Comparison of ENCODE assay signal across 8 cellular contexts in genomic region chr15:33195283-33195682, GRCh38. TPM values are rescaled to one million over a fixed set of nuclear protein-coding genes. Genes with fewer than 3 reads are reported as not detected.
DNase-seq lines count a peak whose midpoint lies in the region; ATAC-seq, FAIRE-seq and TF ChIP-seq lines count a peak whose summit lies in the region.

No MANE protein-coding gene starts in this region.

- H3K18ac ChIP-seq in neuronal stem cell (ENCODE audit: low read length) = no peak overlapping the region

- H3K9me3 Mint-ChIP-seq in CD14-positive monocyte = no peaks in the 10 kb centered on the region
- no peaks in the 10 kb centered on the region for H3K9me3 Mint-ChIP-seq in activated CD8-positive, alpha-beta memory T cell treated with anti-CD3 and anti-CD28 coated beads, Interleukin-2, amount 10 ng/mL, durations not matched to agents 7 days and 5 days (ENCODE audit: low read depth)

- no peaks in the 10 kb centered on the region for H3K9me2 ChIP-seq in OCI-LY7 (ENCODE audit: insufficient read depth, low read length)

- no peak overlapping the region for H2BK12ac ChIP-seq in neuronal stem cell (ENCODE audit: low read length)

- peak overlapping the region; percentile 89 for H2AFZ ChIP-seq in OCI-LY7 (ENCODE audit: low read length)
- peak overlapping the region; percentile 98 for H2AFZ ChIP-seq in neuronal stem cell (ENCODE audit: low read length)

- peak overlapping the region; percentile 72 for H2BK15ac ChIP-seq in neuronal stem cell (ENCODE audit: low read length)

- H3K79me1 ChIP-seq in neuronal stem cell (ENCODE audit: low read depth, low read length) = no peaks in the 10 kb centered on the region

- H3K27me3 Mint-ChIP-seq in CD14-positive monocyte (ENCODE audit: low read depth in 3 of 3) = peaks cover 6 to 21% (median 20%) of the 10 kb centered on the region in 3 donors
- H3K27me3 Mint-ChIP-seq in activated CD8-positive, alpha-beta memory T cell treated with anti-CD3 and anti-CD28 coated beads, Interleukin-2, amount 10 ng/mL, durations not matched to agents 7 days and 5 days = peaks cover 60% of the 10 kb centered on the region

- H4K8ac ChIP-seq in neuronal stem cell (ENCODE audit: low read depth, low read length) = no peak overlapping the region

- no peak for DNase-seq in CD14-positive monocyte (ENCODE audit: low spot score)
- peak; percentile 14 for DNase-seq in OCI-LY7 (ENCODE audit: low spot score)
- no peak for DNase-seq in neuronal stem cell (ENCODE audit: low spot score)
- no peak for DNase-seq in NCI-H1092 (lab: John Stamatoyannopoulos, UW)
- DNase-seq in small intestine = no peak
- DNase-seq in activated CD8-positive, alpha-beta memory T cell treated with anti-CD3 and anti-CD28 coated beads, Interleukin-2, amount 10 ng/mL, durations not matched to agents 7 days and 5 days = no peak

- H3K9ac ChIP-seq in neuronal stem cell (ENCODE audit: low read depth, low read length, poor library complexity) = peak overlapping the region; percentile 72

- no peak for FAIRE-seq in small intestine (lab: Jason Lieb, UNC)

- H3K4me1 ChIP-seq in OCI-LY7 (ENCODE audit: insufficient read depth, low read length, poor library complexity, severe bottlenecking) = peaks cover 15% of the 10 kb centered on the region
- H3K4me1 ChIP-seq in esophagus (ENCODE audit: control insufficient read depth in 2 of 2, insufficient read depth in 2 of 2, low read length in 1 of 2) = peaks cover 0 to 6% of the 10 kb centered on the region in 2 donors
- H3K4me1 ChIP-seq in neuronal stem cell (ENCODE audit: control insufficient read depth in 2 of 2, insufficient read depth in 1 of 2, low read depth in 1 of 2, low read length in 2 of 2) = peaks cover 13 to 16% of the 10 kb centered on the region in 2 donors
- H3K4me1 ChIP-seq in small intestine (ENCODE audit: control insufficient read depth in 2 of 2, insufficient read depth in 1 of 2, low read depth in 1 of 2, low read length in 1 of 2) = no peaks in the 10 kb centered on the region

- no peak for ATAC-seq in HG02885 (IDR thresholded peaks at IDR 0.05; ENCODE audit: poor library complexity, unreplicated experiment)
- ATAC-seq in activated CD8-positive, alpha-beta memory T cell treated with anti-CD3 and anti-CD28 coated beads, Interleukin-2, amount 10 ng/mL, durations not matched to agents 7 days and 5 days = no peak

- intact Hi-C loops in CD14-positive monocyte (cut with micrococcal nuclease) = loop anchor here (5.0 kb wide), 2 partner anchors 38 to 43 kb away; no protein-coding TSS in a partner anchor
- intact Hi-C loops in OCI-LY7 (cut with micrococcal nuclease; ENCODE audit: unreplicated experiment) = no loop called here

- TSS peak; percentile 97 for BruUV-seq in OCI-LY7 (replicated peaks; lab: Mats Ljungman, UMichigan)

- H3K27ac Mint-ChIP-seq in CD14-positive monocyte = peak overlapping the region in 6 of 7 donors; percentile 84 to 94 (median 92)
- H3K27ac Mint-ChIP-seq in activated CD8-positive, alpha-beta memory T cell treated with anti-CD3 and anti-CD28 coated beads, Interleukin-2, amount 10 ng/mL, durations not matched to agents 7 days and 5 days = no peak overlapping the region

- H4K20me1 ChIP-seq in OCI-LY7 (ENCODE audit: insufficient read depth, low read length) = no peaks in the 10 kb centered on the region

- H3K4me3 ChIP-seq in OCI-LY7 (ENCODE audit: low read depth, low read length, poor library complexity, severe bottlenecking) (peak overlapping the region; percentile 66), esophagus (ENCODE audit: low read depth in 1 of 2, low read length in 2 of 2) (peak overlapping the region; percentile 35 to 54), neuronal stem cell (ENCODE audit: low read length in 2 of 2) (peak overlapping the region; percentile 44 to 79), small intestine (ENCODE audit: low read depth in 1 of 2, low read length in 2 of 2) (peak overlapping the region in 1 of 2 donors; percentile 56)

- H3K23ac ChIP-seq in neuronal stem cell (ENCODE audit: low read depth, low read length, poor library complexity) = no peak overlapping the region

- H3K14ac ChIP-seq in neuronal stem cell (ENCODE audit: low read length) = no peak overlapping the region

- H3K79me2 ChIP-seq in OCI-LY7 (ENCODE audit: insufficient read depth, low read depth, low read length) = no peaks in the 10 kb centered on the region

- H4K91ac ChIP-seq in neuronal stem cell (ENCODE audit: low read depth, low read length, poor library complexity) = no peak overlapping the region

- no peak for TF ChIP-seq CTCF in CD14-positive monocyte (IDR thresholded peaks at IDR 0.05)
- TF ChIP-seq CTCF in OCI-LY7 (conservative IDR thresholded peaks at IDR 0.05; ENCODE audit: low read length) = no peak

- POLR2A ChIA-PET in OCI-LY7 (lab: Charles Lee) = interaction anchor here (1.0 to 1.2 kb wide), 5 partner anchors 8 to 121 kb away, joined by 3 to 5 read pairs (median 3); no protein-coding TSS in a partner anchor

- H3K27ac ChIP-seq in OCI-LY7 (ENCODE audit: low read depth, low read length, poor library complexity, severe bottlenecking) = no peak overlapping the region
- peak overlapping the region in 1 of 2 donors; percentile 28 for H3K27ac ChIP-seq in esophagus (ENCODE audit: low read depth in 2 of 2, low read length in 1 of 2)
- no peak overlapping the region for H3K27ac ChIP-seq in neuronal stem cell (replicated peaks; ENCODE audit: low read length)
- H3K27ac ChIP-seq in small intestine (ENCODE audit: low read depth in 1 of 2, low read length in 1 of 2) = no peak overlapping the region

- H3K27me3 ChIP-seq in esophagus (ENCODE audit: control insufficient read depth in 1 of 2, insufficient read depth in 2 of 2, low read length in 2 of 2) = peaks cover 0 to 7% of the 10 kb centered on the region in 2 donors
- peaks cover 0 to 21% (median 2%) of the 10 kb centered on the region in 3 experiments for H3K27me3 ChIP-seq in neuronal stem cell (ENCODE audit: control insufficient read depth in 3 of 3, insufficient read depth in 3 of 3, low read depth in 1 of 3, low read length in 3 of 3)
- peaks cover 0 to 5% of the 10 kb centered on the region in 2 donors for H3K27me3 ChIP-seq in small intestine (ENCODE audit: control insufficient read depth in 2 of 2, insufficient read depth in 2 of 2, low read length in 2 of 2)

- H3K4ac ChIP-seq in neuronal stem cell (ENCODE audit: low read length) = no peak overlapping the region

- CTCF ChIA-PET in OCI-LY7 (lab: Charles Lee; ENCODE audit: unreplicated experiment) = interaction anchor here (0.5 kb wide), 2 partner anchors 334 to 1780 kb away, joined by 3 read pairs; no protein-coding TSS in a partner anchor
- CTCF ChIA-PET in activated CD8-positive, alpha-beta memory T cell treated with anti-CD3 and anti-CD28 coated beads, Interleukin-2, amount 10 ng/mL, durations not matched to agents 7 days and 5 days (lab: Charles Lee) = interaction anchor here (1.1 kb wide), 1 partner anchor 19 kb away, joined by 3 read pairs; no protein-coding TSS in a partner anchor

- peak overlapping the region; percentile 74 for H3K4me2 ChIP-seq in OCI-LY7 (ENCODE audit: low read length)
- peak overlapping the region; percentile 72 for H3K4me2 ChIP-seq in neuronal stem cell (ENCODE audit: insufficient read depth, low read length, poor library complexity, severe bottlenecking)

- WGBS in esophagus, 2 donors = 52 to 53% methylated on average over 7 of the region's 7 CpGs
- no CpG with 5 or more reads among the region's 7 CpGs for WGBS in neuronal stem cell (ENCODE audit: extremely low coverage in 2 of 2, insufficient read length in 2 of 2, insufficient replicate concordance in 1 of 2), 2 donors
- 36 to 51% (median 37%) methylated on average over 7 of the region's 7 CpGs for WGBS in small intestine, 3 donors

- H3K9me3 ChIP-seq in OCI-LY7 (ENCODE audit: low read length) (no peaks in the 10 kb centered on the region), esophagus (ENCODE audit: control insufficient read depth in 2 of 2, insufficient read depth in 1 of 2, low read depth in 1 of 2, low read length in 1 of 2) (no peaks in the 10 kb centered on the region), neuronal stem cell (replicated peaks in 1 of 2; ENCODE audit: control insufficient read depth in 2 of 2, insufficient read depth in 1 of 2, low read depth in 1 of 2, low read length in 2 of 2) (no peaks in the 10 kb centered on the region), small intestine (ENCODE audit: control insufficient read depth, low read depth) (no peaks in the 10 kb centered on the region)

- H2BK5ac ChIP-seq in neuronal stem cell (ENCODE audit: low read length) = no peak overlapping the region

- no peak overlapping the region for H2BK120ac ChIP-seq in neuronal stem cell (ENCODE audit: low read depth, low read length)

- H3K36me3 Mint-ChIP-seq in CD14-positive monocyte = no peaks in the 10 kb centered on the region
- no peaks in the 10 kb centered on the region for H3K36me3 Mint-ChIP-seq in activated CD8-positive, alpha-beta memory T cell treated with anti-CD3 and anti-CD28 coated beads, Interleukin-2, amount 10 ng/mL, durations not matched to agents 7 days and 5 days

- no peak overlapping the region for H2AK5ac ChIP-seq in neuronal stem cell (ENCODE audit: low read depth, low read length)

- H3K4me1 Mint-ChIP-seq in CD14-positive monocyte = peaks cover 16% of the 10 kb centered on the region
- peaks cover 17% of the 10 kb centered on the region for H3K4me1 Mint-ChIP-seq in activated CD8-positive, alpha-beta memory T cell treated with anti-CD3 and anti-CD28 coated beads, Interleukin-2, amount 10 ng/mL, durations not matched to agents 7 days and 5 days

- H3K36me3 ChIP-seq in OCI-LY7 (ENCODE audit: insufficient read depth, low read length) (no peaks in the 10 kb centered on the region), esophagus (ENCODE audit: control insufficient read depth in 2 of 2, insufficient read depth in 2 of 2, low read length in 1 of 2) (no peaks in the 10 kb centered on the region), neuronal stem cell (replicated peaks in 1 of 2; ENCODE audit: control insufficient read depth in 2 of 2, insufficient read depth in 2 of 2, low read length in 2 of 2) (no peaks in the 10 kb centered on the region), small intestine (ENCODE audit: control insufficient read depth in 2 of 2, insufficient read depth in 2 of 2, low read length in 2 of 2) (no peaks in the 10 kb centered on the region)

- peak overlapping the region; percentile 82 to 92 for H3K4me3 Mint-ChIP-seq in CD14-positive monocyte
- no peak overlapping the region for H3K4me3 Mint-ChIP-seq in activated CD8-positive, alpha-beta memory T cell treated with anti-CD3 and anti-CD28 coated beads, Interleukin-2, amount 10 ng/mL, durations not matched to agents 7 days and 5 days

RNA-seq across cellular contexts. Expression of gene FMN1, which starts 0.8 kb away (rescaled TPM):
- under 1 TPM; 0.28 to 0.34 TPM for polyA plus RNA-seq in CD14-positive monocyte
- total RNA-seq in OCI-LY7 (2014; rRNA removed; shearing (Covaris generic)) = 1.5 and 3.2 TPM in 2 replicates
- 4.2 and 5.8 TPM in 2 replicates for total RNA-seq in OCI-LY7 (2022)
- polyA plus RNA-seq in esophagus = 1 to 10 TPM; 1.0 to 2.1 TPM
- 0.56 TPM for polyA plus RNA-seq in neuronal stem cell (2013, experiment 1 of 2)
- polyA plus RNA-seq in neuronal stem cell (2013, experiment 2 of 2) = 0.39 TPM
- polyA plus RNA-seq in small intestine = 1 to 10 TPM in 1 of 3 donors, under 1 TPM in 2; 0.54 to 2.1 (median 0.89) TPM
- not detected for total RNA-seq in activated CD8-positive, alpha-beta memory T cell treated with anti-CD3 and anti-CD28 coated beads, Interleukin-2, amount 10 ng/mL, durations not matched to agents 7 days and 5 days
